8 cellular contexts compared by ENCODE assay signal in the genomic region with DNA sequence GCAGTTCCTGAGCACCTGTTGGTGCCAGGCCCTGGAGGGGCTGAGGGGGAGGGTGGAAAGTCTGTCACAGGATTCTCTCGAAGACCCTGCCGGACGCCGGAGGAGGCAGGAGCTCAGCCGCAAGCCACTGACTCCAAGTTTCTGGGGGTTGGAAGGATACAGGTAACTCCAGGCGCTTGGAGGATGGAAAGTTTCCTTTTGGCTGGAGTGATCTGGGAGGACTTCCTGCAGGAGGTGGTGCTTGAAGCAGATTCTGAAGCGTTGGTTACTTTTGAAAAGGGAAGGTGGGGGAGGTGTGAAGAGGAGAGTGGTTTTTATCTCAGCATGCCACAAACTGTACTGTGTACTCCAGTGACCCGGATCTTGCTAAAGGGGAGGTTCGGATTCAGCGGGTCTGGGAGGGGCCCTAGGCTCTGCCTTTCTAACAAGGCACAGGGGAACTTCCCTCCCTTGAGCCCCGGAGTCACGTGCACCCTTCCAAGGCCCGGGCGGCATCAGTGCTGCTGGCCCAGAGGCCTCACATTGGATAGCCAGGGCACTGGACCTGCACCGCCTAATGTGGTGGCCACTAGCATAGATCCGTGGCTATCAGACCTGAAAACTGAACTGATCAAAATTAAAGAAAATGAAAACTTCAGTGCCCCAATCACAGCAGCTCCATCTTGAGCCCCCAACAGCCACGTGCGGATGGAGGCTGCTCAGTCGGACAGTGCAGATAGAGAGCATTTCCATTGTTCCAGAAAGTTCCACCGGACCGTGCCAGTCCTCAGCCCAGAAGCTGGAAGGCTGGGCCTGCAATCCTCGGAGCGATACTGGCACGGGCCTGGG. TPM values are rescaled to one million over a fixed set of nuclear protein-coding genes. Genes with fewer than 3 reads are reported as not detected.
A peak's percentile ranks its signal among the peaks of the same experiment; 100 is the strongest.
DNase-seq lines count a peak whose midpoint lies in the region; ATAC-seq and TF ChIP-seq lines count a peak whose summit lies in the region.

No MANE protein-coding gene starts in this region.

- CTCF ChIA-PET in CD8-positive, alpha-beta memory T cell (lab: Charles Lee): interaction anchor here (1.3 to 2.4 kb wide), 3 partner anchors 10 to 46 kb away, joined by 3 to 8 read pairs (median 5); no protein-coding TSS in a partner anchor

- no peak for TF ChIP-seq CTCF in ascending aorta (IDR thresholded peaks at IDR 0.05)

- peaks cover 78 to 87% (median 80%) of the 10 kb centered on the region in 3 donors for H3K4me1 Mint-ChIP-seq in CD8-positive, alpha-beta memory T cell
- peaks cover 64 to 95% of the 10 kb centered on the region in 2 donors for H3K4me1 Mint-ChIP-seq in stimulated activated naive B cell treated with anti-CD40 and anti-IgM and Interleukin-4, amounts not matched to agents 10 μg/mL and 1 μg/mL and 100 μg/mL, for 72 hours

- POLR2A ChIA-PET in CD8-positive, alpha-beta memory T cell (lab: Charles Lee): interaction anchor here (4.0 kb wide), 1 partner anchor 12 kb away, joined by 38 read pairs; no protein-coding TSS in a partner anchor

- H3K27ac ChIP-seq in CD8-positive, alpha-beta memory T cell (ENCODE audit: low read depth, low read length): peak overlapping the region; percentile 68
- H3K27ac ChIP-seq in ascending aorta: no peak overlapping the region

- H3K36me3 Mint-ChIP-seq in CD8-positive, alpha-beta memory T cell: peaks cover 0 to 7% (median 0%) of the 10 kb centered on the region in 3 donors
- peaks cover 6 to 25% of the 10 kb centered on the region in 2 donors for H3K36me3 Mint-ChIP-seq in stimulated activated naive B cell treated with anti-CD40 and anti-IgM and Interleukin-4, amounts not matched to agents 10 μg/mL and 1 μg/mL and 100 μg/mL, for 72 hours

- intact Hi-C loops in ascending aorta (cut with DNase I): loop anchor here (5.0 kb wide), 1 partner anchor 59 kb away; no protein-coding TSS in a partner anchor

- H3K27me3 ChIP-seq in CD8-positive, alpha-beta memory T cell (ENCODE audit: insufficient read depth, low read length, poor library complexity, severe bottlenecking): no peaks in the 10 kb centered on the region
- H3K27me3 ChIP-seq in ascending aorta: no peaks in the 10 kb centered on the region

- H3K9me3 Mint-ChIP-seq in CD8-positive, alpha-beta memory T cell: peaks cover 0 to 3% (median 0%) of the 10 kb centered on the region in 5 donors
- H3K9me3 Mint-ChIP-seq in stimulated activated naive B cell treated with anti-CD40 and anti-IgM and Interleukin-4, amounts not matched to agents 10 μg/mL and 1 μg/mL and 100 μg/mL, for 72 hours: no peaks in the 10 kb centered on the region

- peak overlapping the region; percentile 89 to 99 (median 96) for H3K27ac Mint-ChIP-seq in CD8-positive, alpha-beta memory T cell
- H3K27ac Mint-ChIP-seq in stimulated activated naive B cell treated with anti-CD40 and anti-IgM and Interleukin-4, amounts not matched to agents 10 μg/mL and 1 μg/mL and 100 μg/mL, for 72 hours: peak overlapping the region; percentile 96

- no peaks in the 10 kb centered on the region for H3K9me3 ChIP-seq in CD8-positive, alpha-beta memory T cell (ENCODE audit: low read length)
- no peaks in the 10 kb centered on the region for H3K9me3 ChIP-seq in ascending aorta

- peak; percentile 40 to 78 (median 58) for DNase-seq in CD8-positive, alpha-beta memory T cell
- DNase-seq in NAMALWA (ENCODE audit: low spot score): peak; percentile 57
- DNase-seq in effector CD4-positive, alpha-beta T cell: peak; percentile 12
- DNase-seq in stimulated activated naive B cell treated with anti-CD40 and anti-IgM and Interleukin-4, amounts not matched to agents 10 μg/mL and 1 μg/mL and 100 μg/mL, for 72 hours: peak; percentile 71
- DNase-seq in activated CD8-positive, alpha-beta memory T cell treated with anti-CD3 and anti-CD28 coated beads, Interleukin-2, amount 50 U/mL, for 48 hours: no peak
- DNase-seq in cortex of kidney (lab: John Stamatoyannopoulos, UW): no peak
- no peak for DNase-seq in ascending aorta (ENCODE audit: low spot score in 2 of 2)

- peaks cover 5% of the 10 kb centered on the region for H3K36me3 ChIP-seq in CD8-positive, alpha-beta memory T cell (ENCODE audit: insufficient read depth, low read length)
- H3K36me3 ChIP-seq in ascending aorta: no peaks in the 10 kb centered on the region

- H3K4me1 ChIP-seq in CD8-positive, alpha-beta memory T cell (ENCODE audit: insufficient read depth, low read length): peaks cover 66% of the 10 kb centered on the region
- H3K4me1 ChIP-seq in ascending aorta: peaks cover 13 to 20% of the 10 kb centered on the region in 2 donors

- peaks cover 0 to 3% of the 10 kb centered on the region in 2 donors for H3K27me3 Mint-ChIP-seq in CD8-positive, alpha-beta memory T cell
- no peaks in the 10 kb centered on the region for H3K27me3 Mint-ChIP-seq in stimulated activated naive B cell treated with anti-CD40 and anti-IgM and Interleukin-4, amounts not matched to agents 10 μg/mL and 1 μg/mL and 100 μg/mL, for 72 hours

- ATAC-seq in GM21447 (IDR thresholded peaks at IDR 0.05; ENCODE audit: unreplicated experiment): peak; percentile 53
- ATAC-seq in stimulated activated naive B cell treated with anti-CD40 and anti-IgM and Interleukin-4, amounts not matched to agents 10 μg/mL and 1 μg/mL and 100 μg/mL, for 72 hours (replicated peaks): peak; percentile 71

- H3K4me3 ChIP-seq in CD8-positive, alpha-beta memory T cell (ENCODE audit: low read length): peak overlapping the region; percentile 48
- H3K4me3 ChIP-seq in ascending aorta: no peak overlapping the region

- peak overlapping the region; percentile 81 to 93 (median 84) for H3K4me3 Mint-ChIP-seq in CD8-positive, alpha-beta memory T cell
- H3K4me3 Mint-ChIP-seq in stimulated activated naive B cell treated with anti-CD40 and anti-IgM and Interleukin-4, amounts not matched to agents 10 μg/mL and 1 μg/mL and 100 μg/mL, for 72 hours: peak overlapping the region; percentile 70 to 78

RNA-seq across cellular contexts. Expression of a gene that starts 42.2 kb away (rescaled TPM):
- 10 to 100 TPM; 27.8 to 28.5 TPM for total RNA-seq in CD8-positive, alpha-beta memory T cell
- 5.5 TPM for polyA plus RNA-seq in CD8-positive, alpha-beta memory T cell
- total RNA-seq in ascending aorta: 120 TPM

Comparison
In these comparisons a context has a peak if more than half of its experiments do, and no peak if none do; other contexts are left out.
1. DNase-seq: peak in CD8-positive, alpha-beta memory T cell (5 of 5), NAMALWA (single experiment), effector CD4-positive, alpha-beta T cell (single experiment) and stimulated activated naive B cell treated with anti-CD40 and anti-IgM and Interleukin-4, amounts not matched to agents 10 μg/mL and 1 μg/mL and 100 μg/mL, for 72 hours (single experiment); none in activated CD8-positive, alpha-beta memory T cell treated with anti-CD3 and anti-CD28 coated beads, Interleukin-2, amount 50 U/mL, for 48 hours (single experiment), cortex of kidney (single experiment) and ascending aorta (0 of 2).